In genomic region chr5:178434851-178435250, GRCh38 we compare ENCODE assay signal across 14 cellular contexts.
DNase-seq lines count a peak whose midpoint lies in the region; ATAC-seq, FAIRE-seq and TF ChIP-seq lines count a peak whose summit lies in the region.
"Had no signal": no experiment of that assay in that cellular context is flagged by ENCODE, and none has a peak within 500 bp of the region (broad histone marks: within the 10 kb centered on the region; RNA-seq: fewer than 3 reads in every experiment).

No MANE protein-coding gene starts in this region.

- 22% methylated on average over 10 of the region's 17 CpGs for WGBS in K562 (ENCODE audit: insufficient coverage, low coverage, missing lambda C conversion rate)

- no peak for TF ChIP-seq RAD21 in K562 (CRISPR knock-in tag; conservative IDR thresholded peaks at IDR 0.05 in 1 of 2, IDR thresholded peaks at IDR 0.05 in 1 of 2)

- POLR2A ChIA-PET in K562 (lab: Yijun Ruan, JAX) = no interaction called here

- DNase-seq in G401 (ENCODE audit: low spot score) = peak; percentile 30
- no peak for DNase-seq in K562 (ENCODE audit: extremely low read depth in 1 of 4, low spot score in 3 of 4)
- DNase-seq in kidney = peak; percentile 90
- peak; percentile 74 for DNase-seq in retina
- no peak for DNase-seq in ureter (ENCODE audit: low spot score)
- no peak for DNase-seq in A172 (ENCODE audit: low spot score)
- no peak for DNase-seq in NCI-H2196 treated with DMSO at 0.1 percent for 48 hours (lab: John Stamatoyannopoulos, UW; ENCODE audit: unreplicated experiment)
- DNase-seq: activated CD4-positive, alpha-beta T cell treated with anti-CD3 and anti-CD28 coated beads for 4 hours; activated T-cell treated with anti-CD3 and anti-CD28 coated beads for 4 hours; naive B cell; NCI-H524 had no signal

- no peak overlapping the region for H3K4me2 ChIP-seq in K562 (ENCODE audit: insufficient read depth, low read length)

- peaks cover 6 to 19% of the 10 kb centered on the region in 2 experiments; a peak in 3 of 5 replicates for H3K4me1 ChIP-seq in K562 (replicated peaks in 1 of 2; ENCODE audit: control insufficient read depth in 2 of 2, insufficient read depth in 2 of 2, low read length in 2 of 2)
- peaks cover 19 to 24% of the 10 kb centered on the region in 2 donors for H3K4me1 ChIP-seq in kidney (ENCODE audit: control insufficient read depth in 1 of 2, insufficient read depth in 1 of 2, low read depth in 1 of 2, low read length in 2 of 2)
- H3K4me1 ChIP-seq: HAP-1 had no signal

- H3K27me3 ChIP-seq in K562 (ENCODE audit: control insufficient read depth in 2 of 2, insufficient read depth in 2 of 2, low read length in 2 of 2) = peaks cover 0 to 23% of the 10 kb centered on the region in 2 experiments; a peak in 4 of 5 replicates

- in situ Hi-C loops in G401 (cut with HindIII; ENCODE audit: low sequenced_read_pairs) = no loop called here
- in situ Hi-C loops in K562 (cut with MboI) = no loop called here

- no peaks in the 10 kb centered on the region for H3K36me3 ChIP-seq in K562 (ENCODE audit: control insufficient read depth, insufficient read depth, low read length)
- H3K36me3 ChIP-seq in kidney (ENCODE audit: control insufficient read depth in 1 of 2, insufficient read depth in 2 of 2, low read length in 2 of 2) = no peaks in the 10 kb centered on the region
- H3K36me3 ChIP-seq: HAP-1 had no signal

- FAIRE-seq in K562 (lab: Jason Lieb, UNC) (no peak), kidney (lab: Jason Lieb, UNC) (no peak)
- FAIRE-seq: D721Med had no signal

- H3K9ac ChIP-seq in K562 (ENCODE audit: insufficient read depth in 1 of 2, low read depth in 2 of 2, low read length in 2 of 2) (0 out of 4 replicates have a peak overlapping the region, but pooled peaks of 1 of the 2 experiments have one; percentile 13), kidney (ENCODE audit: low read length in 2 of 2) (no peak overlapping the region)

- no peak overlapping the region for H3K4me3 ChIP-seq in K562
- H3K4me3 ChIP-seq in kidney (ENCODE audit: low read length in 2 of 2) = no peak overlapping the region
- H3K4me3 ChIP-seq: HAP-1 had no signal

- peak; percentile 44; the same call in 2 of the 3 replicates for ATAC-seq in K562
- ATAC-seq in GM18519 (IDR thresholded peaks at IDR 0.05; ENCODE audit: low FRiP score, unreplicated experiment) = no peak

- H3K9me3 ChIP-seq in K562 (replicated peaks; ENCODE audit: control insufficient read depth, insufficient read depth, low read depth, low read length) (no peaks in the 10 kb centered on the region), kidney (ENCODE audit: control insufficient read depth in 1 of 2, low read length in 2 of 2) (no peaks in the 10 kb centered on the region)
- H3K9me3 ChIP-seq: HAP-1 had no signal

- H4K20me1 ChIP-seq in K562 (replicated peaks; ENCODE audit: control insufficient read depth, insufficient read depth, low read length) = no peaks in the 10 kb centered on the region

- intact Hi-C loops in K562 (cut with micrococcal nuclease) = no loop called here
- intact Hi-C loops in kidney (cut with DNase I) = no loop called here

- no peak for TF ChIP-seq POLR2A in K562 (conservative IDR thresholded peaks at IDR 0.05)

- no peak for TF ChIP-seq EP300 in K562 (IDR thresholded peaks at IDR 0.05; ENCODE audit: low read length)

- H3K27ac ChIP-seq in K562 (ENCODE audit: extremely low read depth, low read depth, low read length) (no peak overlapping the region), kidney (ENCODE audit: low read depth in 2 of 2, low read length in 2 of 2) (peak overlapping the region in 1 of 2 donors; percentile 10)

- no peak for TF ChIP-seq CTCF in K562 (IDR thresholded peaks at IDR 0.05 in 2 of 3, conservative IDR thresholded peaks at IDR 0.05 in 1 of 3; ENCODE audit: insufficient read depth in 2 of 3, low read depth in 1 of 3, low read length in 3 of 3)
- TF ChIP-seq CTCF in kidney (IDR thresholded peaks at IDR 0.05; ENCODE audit: borderline replicate concordance, extremely low read depth, insufficient read depth) = peak; percentile 17

- CTCF ChIA-PET in K562 (lab: Yijun Ruan, JAX; ENCODE audit: low intra/inter-chr PET ratio) = no interaction called here

- no TSS peak for BruUV-seq in K562 (replicated peaks; lab: Mats Ljungman, UMichigan)

- no peak overlapping the region for H2AFZ ChIP-seq in K562 (ENCODE audit: low read depth, low read length)

- no peaks in the 10 kb centered on the region for H3K79me2 ChIP-seq in K562 (ENCODE audit: control insufficient read depth, insufficient read depth, low read length)

- no peaks in the 10 kb centered on the region for H3K9me1 ChIP-seq in K562 (ENCODE audit: control insufficient read depth, insufficient read depth, low read length)

TF ChIP-seq in K562, 482 proteins besides CTCF, POLR2A, EP300 and RAD21:
- TF ChIP-seq NFIC (IDR thresholded peaks at IDR 0.05) (0 out of 2 replicates have a peak, but pooled peaks have one; percentile 28), CBFB (CRISPR knock-in tag; IDR thresholded peaks at IDR 0.05) (no peak)

Comparison
In these comparisons a context has a peak if more than half of its experiments do, and no peak if none do; other contexts are left out.
1. DNase-seq: peak in G401 (single experiment), kidney (single experiment) and retina (single experiment); none in K562 (0 of 4), ureter (single experiment), A172 (single experiment) and NCI-H2196 treated with DMSO at 0.1 percent for 48 hours (single experiment).